8 cellular contexts compared by ENCODE assay signal in the genomic region with DNA sequence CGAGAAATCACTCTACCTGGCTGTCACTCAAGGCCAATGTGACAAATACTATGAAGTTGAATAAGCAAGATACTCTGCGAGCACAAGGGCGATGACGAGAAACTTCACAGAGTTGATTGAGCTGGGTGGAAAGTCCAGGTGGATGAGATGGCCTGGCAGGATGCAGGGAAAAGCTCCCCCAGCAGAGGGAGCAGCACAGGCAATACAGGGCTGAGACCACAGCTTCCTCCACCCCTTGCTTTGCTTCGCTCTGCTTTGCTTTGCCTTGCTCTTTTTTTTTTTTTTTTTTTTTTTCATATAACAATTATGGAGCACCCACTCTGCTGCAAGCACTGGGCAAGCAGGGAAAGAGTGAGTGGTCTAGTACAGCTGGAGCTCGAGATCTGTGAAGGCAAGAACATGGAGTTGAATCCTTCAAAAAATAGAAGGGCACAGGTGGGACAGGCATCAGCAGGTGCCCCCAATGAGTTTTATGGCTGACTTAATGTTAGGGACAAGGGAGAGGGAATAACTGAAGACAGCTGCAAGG.
DNase-seq lines count a peak whose midpoint lies in the region; ATAC-seq lines count a peak whose summit lies in the region.

No MANE protein-coding gene starts in this region.

- no peak overlapping the region for H3K4me3 ChIP-seq in duodenal mucosa (ENCODE audit: low read depth in 1 of 2, low read length in 2 of 2)
- no peak overlapping the region for H3K4me3 ChIP-seq in mesendoderm (ENCODE audit: low read length)

- H3K56ac ChIP-seq in mesendoderm (ENCODE audit: low read length): no peak overlapping the region

- ATAC-seq in HG02678 (IDR thresholded peaks at IDR 0.05; ENCODE audit: unreplicated experiment): peak; percentile 88

- H3K79me2 ChIP-seq in mesendoderm (ENCODE audit: control insufficient read depth, insufficient read depth, low read length): no peaks in the 10 kb centered on the region

- DNase-seq in activated gamma-delta T cell treated with Interleukin-2 at 50 U/mL for 16 hours (peak; percentile 62), activated gamma-delta T cell (lab: John Stamatoyannopoulos, UW) (no peak), NCI-H146 (lab: John Stamatoyannopoulos, UW) (peak; percentile 68), mesendoderm (peak; percentile 79)
- DNase-seq in activated CD4-positive, alpha-beta T cell treated with anti-CD3 and anti-CD28 coated beads for 48 hours: peak; percentile 84
- peak; percentile 47 to 48 for DNase-seq in stimulated activated CD8-positive, alpha-beta memory T cell treated with anti-CD3 and anti-CD28 coated beads, Interleukin-7, amount 100 ng/mL, for 4 hours (ENCODE audit: low read depth in 2 of 2)

- no CpG with 5 or more reads among the region's 6 CpGs for WGBS in mesendoderm (ENCODE audit: extremely low coverage, insufficient coverage, low lambda C conversion rate)

- H3K36me3 ChIP-seq in duodenal mucosa (ENCODE audit: control insufficient read depth in 1 of 2, insufficient read depth in 2 of 2, low read length in 2 of 2): no peaks in the 10 kb centered on the region
- H3K36me3 ChIP-seq in mesendoderm (ENCODE audit: control insufficient read depth, insufficient read depth, low read length): no peaks in the 10 kb centered on the region

- H2AK5ac ChIP-seq in mesendoderm (ENCODE audit: low read length): no peak overlapping the region

- H2BK15ac ChIP-seq in mesendoderm (replicated peaks; ENCODE audit: low read depth): no peak overlapping the region

- H3K4me1 ChIP-seq in duodenal mucosa (ENCODE audit: control insufficient read depth in 1 of 2, insufficient read depth in 2 of 2, low read length in 2 of 2) (peaks cover 29 to 50% of the 10 kb centered on the region in 2 donors), mesendoderm (ENCODE audit: control insufficient read depth, low read depth, low read length) (peaks cover 2% of the 10 kb centered on the region)

- no peaks in the 10 kb centered on the region for H3K9me3 ChIP-seq in duodenal mucosa (ENCODE audit: control insufficient read depth in 1 of 2, low read length in 2 of 2)

- no peak overlapping the region for H3K9ac ChIP-seq in duodenal mucosa (ENCODE audit: low read depth in 1 of 2, low read length in 2 of 2)
- no peak overlapping the region for H3K9ac ChIP-seq in mesendoderm (ENCODE audit: low read length)

- H3K4ac ChIP-seq in mesendoderm (ENCODE audit: low read depth, low read length): no peak overlapping the region

- H3K27me3 ChIP-seq in duodenal mucosa (ENCODE audit: control insufficient read depth in 1 of 2, insufficient read depth in 2 of 2, low read length in 2 of 2): no peaks in the 10 kb centered on the region
- H3K27me3 ChIP-seq in mesendoderm (ENCODE audit: insufficient read depth, low read length, poor library complexity): no peaks in the 10 kb centered on the region

- H4K5ac ChIP-seq in mesendoderm (ENCODE audit: low read length): no peak overlapping the region

- H3K23ac ChIP-seq in mesendoderm (ENCODE audit: low read length): no peak overlapping the region

- H3K79me1 ChIP-seq in mesendoderm (ENCODE audit: low read length): no peaks in the 10 kb centered on the region

- H3K18ac ChIP-seq in mesendoderm (ENCODE audit: low read length): no peak overlapping the region

- H2BK120ac ChIP-seq in mesendoderm (ENCODE audit: low read depth, low read length): no peak overlapping the region

- H2BK5ac ChIP-seq in mesendoderm (ENCODE audit: low read length): no peak overlapping the region

- H3K4me2 ChIP-seq in mesendoderm (ENCODE audit: low read length): no peak overlapping the region

- no peak overlapping the region for H4K8ac ChIP-seq in mesendoderm (ENCODE audit: low read depth, low read length)

- H3K27ac ChIP-seq in duodenal mucosa (ENCODE audit: low read depth, low read length) (peak overlapping the region; percentile 44), mesendoderm (ENCODE audit: low read depth, low read length) (no peak overlapping the region)
